Comparison of ENCODE assay signal across 1 cellular context in the genomic region with DNA sequence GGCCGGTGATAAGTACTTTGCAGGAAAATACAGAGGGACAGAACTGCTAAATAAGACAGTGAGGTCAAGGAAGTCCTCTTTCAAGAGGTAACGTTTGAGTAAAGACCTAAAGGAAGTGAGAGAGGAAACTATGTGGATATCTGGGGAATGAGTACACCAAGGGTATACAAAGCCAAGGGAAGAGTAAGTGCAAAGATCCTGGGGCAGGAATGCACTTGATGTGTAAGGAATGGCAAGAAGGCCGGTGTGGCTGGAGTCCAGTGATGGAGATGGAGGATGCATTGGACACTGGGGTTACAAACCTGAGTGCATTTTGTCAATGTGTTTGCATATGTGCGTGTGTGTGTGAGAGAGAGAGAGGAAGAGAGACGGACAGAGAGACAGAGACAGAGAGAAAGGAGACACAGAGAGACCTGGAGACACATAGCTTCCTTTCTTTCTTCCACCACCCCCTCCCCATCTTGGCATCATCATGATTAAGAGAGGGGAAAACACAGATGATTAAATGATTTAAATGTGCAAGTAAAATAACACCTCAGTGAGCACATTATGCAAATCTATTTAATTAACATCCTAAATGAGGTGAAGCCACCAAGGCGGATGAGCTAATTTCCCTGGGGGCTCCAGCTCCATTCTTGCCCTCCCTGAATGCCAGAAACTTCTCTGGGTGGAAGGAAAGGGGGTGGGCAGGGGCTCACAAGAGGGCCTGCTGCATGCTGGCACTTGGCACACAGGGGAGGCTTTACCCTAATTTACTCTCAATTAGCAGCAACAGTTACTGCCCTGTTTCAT.
TF ChIP-seq lines count a peak whose summit lies in the region.

No MANE protein-coding gene starts in this region.

TF ChIP-seq in IMR-90, 13 proteins besides CTCF, POLR2A, EP300 and RAD21:
- no peak for TF ChIP-seq CEBPB (IDR thresholded peaks at IDR 0.05; ENCODE audit: low read depth, low read length)
- TF ChIP-seq NFE2L2 (IDR thresholded peaks at IDR 0.05; ENCODE audit: low read depth, low read length): no peak
- no peak for TF ChIP-seq FOS (IDR thresholded peaks at IDR 0.05; ENCODE audit: low read depth, low read length)
- no peak for TF ChIP-seq BHLHE40 (IDR thresholded peaks at IDR 0.05; ENCODE audit: low read depth, low read length)
- no peak for TF ChIP-seq RCOR1 (IDR thresholded peaks at IDR 0.05; ENCODE audit: insufficient replicate concordance, low read length)
- no peak for TF ChIP-seq MAZ (IDR thresholded peaks at IDR 0.05; ENCODE audit: borderline replicate concordance, low read depth, low read length)
- TF ChIP-seq, protein P1, sequence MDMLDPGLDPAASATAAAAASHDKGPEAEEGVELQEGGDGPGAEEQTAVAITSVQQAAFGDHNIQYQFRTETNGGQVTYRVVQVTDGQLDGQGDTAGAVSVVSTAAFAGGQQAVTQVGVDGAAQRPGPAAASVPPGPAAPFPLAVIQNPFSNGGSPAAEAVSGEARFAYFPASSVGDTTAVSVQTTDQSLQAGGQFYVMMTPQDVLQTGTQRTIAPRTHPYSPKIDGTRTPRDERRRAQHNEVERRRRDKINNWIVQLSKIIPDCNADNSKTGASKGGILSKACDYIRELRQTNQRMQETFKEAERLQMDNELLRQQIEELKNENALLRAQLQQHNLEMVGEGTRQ (IDR thresholded peaks at IDR 0.05; ENCODE audit: low read depth, low read length): no peak
- no peak for TF ChIP-seq SMC3 (IDR thresholded peaks at IDR 0.05; ENCODE audit: low read depth, low read length)
- TF ChIP-seq, protein P2, sequence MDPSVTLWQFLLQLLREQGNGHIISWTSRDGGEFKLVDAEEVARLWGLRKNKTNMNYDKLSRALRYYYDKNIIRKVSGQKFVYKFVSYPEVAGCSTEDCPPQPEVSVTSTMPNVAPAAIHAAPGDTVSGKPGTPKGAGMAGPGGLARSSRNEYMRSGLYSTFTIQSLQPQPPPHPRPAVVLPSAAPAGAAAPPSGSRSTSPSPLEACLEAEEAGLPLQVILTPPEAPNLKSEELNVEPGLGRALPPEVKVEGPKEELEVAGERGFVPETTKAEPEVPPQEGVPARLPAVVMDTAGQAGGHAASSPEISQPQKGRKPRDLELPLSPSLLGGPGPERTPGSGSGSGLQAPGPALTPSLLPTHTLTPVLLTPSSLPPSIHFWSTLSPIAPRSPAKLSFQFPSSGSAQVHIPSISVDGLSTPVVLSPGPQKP (IDR thresholded peaks at IDR 0.05; ENCODE audit: borderline replicate concordance, low read depth, low read length): no peak
- TF ChIP-seq RFX5 (IDR thresholded peaks at IDR 0.05; ENCODE audit: low read depth, low read length): no peak
- TF ChIP-seq MAFK (IDR thresholded peaks at IDR 0.05; ENCODE audit: low read depth, low read length): no peak
- TF ChIP-seq MXI1 (IDR thresholded peaks at IDR 0.05; ENCODE audit: borderline replicate concordance, low read depth, low read length): no peak
- TF ChIP-seq CHD1 (IDR thresholded peaks at IDR 0.05; ENCODE audit: low read depth, low read length): no peak
